In genomic region chr4:60078984-60079383, GRCh38 we compare ENCODE assay signal across 33 cellular contexts.
"Had no signal": no experiment of that assay in that cellular context is flagged by ENCODE, and none has a peak within 500 bp of the region (broad histone marks: within the 10 kb centered on the region; RNA-seq: fewer than 3 reads in every experiment).

No MANE protein-coding gene starts in this region.

- H3K4me1 ChIP-seq: adrenal gland, body of pancreas, breast epithelium had no signal

- ATAC-seq: activated CD8-positive, alpha-beta T cell treated with anti-CD3 and anti-CD28 coated beads for 36 hours; activated naive CD4-positive, alpha-beta T cell treated with anti-CD3 and anti-CD28 coated beads, Interleukin-2, amount 50 U/mL, for 72 hours; activated T-cell treated with anti-CD3 and anti-CD28 coated beads, Interleukin-2, amount 50 U/mL, for 4 hours; activated T-cell treated with anti-CD3 and anti-CD28 coated beads, Interleukin-2, amount 50 U/mL, for 72 hours; activated T-helper 17 cell treated with anti-CD3 and anti-CD28 coated beads, Interleukin-2, amount 50 U/mL, for 72 hours; body of pancreas had no signal

- H3K9me3 ChIP-seq: adrenal gland, body of pancreas had no signal

- H3K4me3 ChIP-seq: adrenal gland, body of pancreas, breast epithelium had no signal

- H3K27me3 ChIP-seq: adrenal gland, body of pancreas, brain microvascular endothelial cell, breast epithelium had no signal

- DNase-seq: activated B cell treated with CpG ODN at 0.5 μM for 24 hours; activated CD4-positive, alpha-beta memory T cell treated with anti-CD3 and anti-CD28 coated beads for 36 hours; activated CD4-positive, alpha-beta T cell treated with anti-CD3 and anti-CD28 coated beads for 4 hours; activated CD4-positive, alpha-beta T cell treated with anti-CD3 and anti-CD28 coated beads, Interleukin-2, amount 10 ng/mL, durations not matched to agents 24 days and 14 days; activated CD4-positive, alpha-beta T cell treated with anti-CD3 and anti-CD28 coated beads, Interleukin-2, amount 50 U/mL, for 1 hour; activated CD4-positive, alpha-beta T cell treated with anti-CD3 and anti-CD28 coated beads, Interleukin-2, amount 50 U/mL, for 4 hours; activated CD4-positive, CD25-positive, alpha-beta regulatory T cell treated with anti-CD3 and anti-CD28 coated beads, Interleukin-2, amount 50 U/mL, for 72 hours; activated CD8-positive, alpha-beta memory T cell treated with anti-CD3 and anti-CD28 coated beads, Interleukin-2, amount 50 U/mL, for 4 hours; activated CD8-positive, alpha-beta T cell treated with anti-CD3 and anti-CD28 coated beads for 36 hours; activated effector memory CD4-positive, alpha-beta T cell treated with anti-CD3 and anti-CD28 coated beads, Interleukin-2, amount 50 U/mL, for 16 hours; activated gamma-delta T cell treated with Interleukin-2 at 50 U/mL for 16 hours; activated naive CD4-positive, alpha-beta T cell; activated naive CD4-positive, alpha-beta T cell treated with anti-CD3 and anti-CD28 coated beads for 36 hours; activated naive CD4-positive, alpha-beta T cell treated with anti-CD3 and anti-CD28 coated beads, Interleukin-2, amount 50 U/mL, for 16 hours; activated naive CD8-positive, alpha-beta T cell treated with anti-CD3 and anti-CD28 coated beads for 36 hours; activated T-cell treated with anti-CD3 and anti-CD28 coated beads for 4 hours; activated T-cell treated with anti-CD3 and anti-CD28 coated beads, Interleukin-2, amount 50 U/mL, for 1 hour; activated T-cell treated with anti-CD3 and anti-CD28 coated beads, Interleukin-2, amount 50 U/mL, for 4 hours; activated T-cell treated with anti-CD3 and anti-CD28 coated beads, Interleukin-2, amount 50 U/mL, for 72 hours; adrenal gland; amniotic stem cell; aorta; body of pancreas; brain microvascular endothelial cell; central memory CD4-positive, alpha-beta T cell; T-helper 2 cell; T-helper 9 cell had no signal

- H3K36me3 ChIP-seq: adrenal gland, brain microvascular endothelial cell, breast epithelium had no signal

- FAIRE-seq: astrocyte, TTC549 had no signal

- H3K27ac ChIP-seq: adrenal gland, body of pancreas, brain microvascular endothelial cell, breast epithelium, VCaP had no signal
